ENCODE assay signal across 11 cellular contexts in genomic region chr3:193190387-193190786, GRCh38. TPM values are rescaled to one million over a fixed set of nuclear protein-coding genes. Genes with fewer than 3 reads are reported as not detected.
DNase-seq lines count a peak whose midpoint lies in the region; ATAC-seq, FAIRE-seq and TF ChIP-seq lines count a peak whose summit lies in the region.
"Had no signal": no experiment of that assay in that cellular context is flagged by ENCODE, and none has a peak within 500 bp of the region (broad histone marks: within the 10 kb centered on the region; RNA-seq: fewer than 3 reads in every experiment).

No MANE protein-coding gene starts in this region.

- no peak for TF ChIP-seq EP300 in H1 (IDR thresholded peaks at IDR 0.05; ENCODE audit: borderline replicate concordance in 1 of 2, low read depth in 2 of 2, low read length in 2 of 2)

- no peak overlapping the region for H3K4me2 ChIP-seq in H1 (ENCODE audit: insufficient read depth in 1 of 2, low read depth in 2 of 2, low read length in 2 of 2)
- H3K4me2 ChIP-seq: BLaER1 had no signal

- peak; percentile 6 for DNase-seq in activated CD4-positive, alpha-beta T cell treated with anti-CD3 and anti-CD28 coated beads for 48 hours
- no peak for DNase-seq in activated CD4-positive, alpha-beta T cell treated with anti-CD3 and anti-CD28 coated beads, Interleukin-2, amount 10 ng/mL, durations not matched to agents 7 days and 5 days
- DNase-seq in NCI-H524 (lab: John Stamatoyannopoulos, UW) (peak; percentile 94 to 99), H1 (ENCODE audit: low read depth in 1 of 2, low spot score in 2 of 2) (peak; percentile 54 to 60), pons (ENCODE audit: low spot score) (peak; percentile 52)
- no peak for DNase-seq in activated CD8-positive, alpha-beta memory T cell treated with anti-CD3 and anti-CD28 coated beads, Interleukin-2, amount 50 U/mL, for 4 hours

- H3K79me1 ChIP-seq in H1 (ENCODE audit: low read depth, low read length) = no peaks in the 10 kb centered on the region

- no peak overlapping the region for H2BK12ac ChIP-seq in H1 (ENCODE audit: low read depth, low read length)

- no peak overlapping the region for H2BK120ac ChIP-seq in H1 (replicated peaks; ENCODE audit: low read depth, low read length)

- H3K9me3 ChIP-seq in H1 (ENCODE audit: insufficient read depth in 2 of 2, low read depth in 1 of 2, low read length in 1 of 2) = no peaks in the 10 kb centered on the region
- H3K9me3 ChIP-seq: BLaER1, neutrophil had no signal

- H3K23me2 ChIP-seq in H1 (ENCODE audit: low read depth, low read length) = no peaks in the 10 kb centered on the region

- no peak overlapping the region for H3K18ac ChIP-seq in H1 (ENCODE audit: extremely low read depth, low read length)

- H3K79me2 ChIP-seq in H1 (ENCODE audit: control insufficient read depth in 1 of 2, insufficient read depth in 2 of 2, low read length in 2 of 2) = no peaks in the 10 kb centered on the region

- no peak overlapping the region for H4K91ac ChIP-seq in H1 (replicated peaks; ENCODE audit: insufficient read length, low read length)

- no peak overlapping the region for H3K4me3 ChIP-seq in H1 (ENCODE audit: extremely low read depth in 1 of 4, insufficient read depth in 2 of 4, low read depth in 3 of 4, low read length in 4 of 4)
- H3K4me3 ChIP-seq: BLaER1 had no signal

- peak; percentile 8 to 89 (median 85) for TF ChIP-seq CTCF in H1 (IDR thresholded peaks at IDR 0.05; ENCODE audit: control extremely low read depth in 1 of 3, insufficient read depth in 1 of 3, low read depth in 1 of 3, low read length in 3 of 3)

- H3K9me3 Mint-ChIP-seq in activated CD4-positive, alpha-beta T cell treated with anti-CD3 and anti-CD28 coated beads, Interleukin-2, amount 10 ng/mL, durations not matched to agents 7 days and 5 days = no peaks in the 10 kb centered on the region

- H2AK5ac ChIP-seq in H1 (ENCODE audit: low read depth, low read length) = no peak overlapping the region

- peak; percentile 60 for ATAC-seq in HG03039 (IDR thresholded peaks at IDR 0.05; ENCODE audit: unreplicated experiment)
- no peak for ATAC-seq in GM21528 (IDR thresholded peaks at IDR 0.05; ENCODE audit: low FRiP score, unreplicated experiment)

- H3K27me3 ChIP-seq in H1 (replicated peaks in 1 of 4; ENCODE audit: control insufficient read depth in 3 of 4, extremely low read depth in 1 of 4, insufficient read depth in 3 of 4, low read length in 3 of 4) = no peaks in the 10 kb centered on the region
- H3K27me3 ChIP-seq: BLaER1, neutrophil had no signal

- H2AFZ ChIP-seq in H1 (ENCODE audit: low read length) = peak overlapping the region; percentile 77; the same call in 1 of the 2 replicates

- no peak overlapping the region for H3K14ac ChIP-seq in H1 (ENCODE audit: insufficient read length)

- CTCF ChIA-PET in activated CD4-positive, alpha-beta T cell treated with anti-CD3 and anti-CD28 coated beads, Interleukin-2, amount 10 ng/mL, durations not matched to agents 7 days and 5 days (lab: Charles Lee) = no interaction called here
- CTCF ChIA-PET in H1 (lab: Charles Lee; ENCODE audit: partially characterized antibody) = interaction anchor here (0.7 to 1.5 kb wide), 24 partner anchors 10 to 723 kb away, joined by 3 to 15 read pairs (median 4); no protein-coding TSS in a partner anchor

- no peak overlapping the region for H3K56ac ChIP-seq in H1 (replicated peaks; ENCODE audit: insufficient read length, low read depth, low read length)

- H2BK15ac ChIP-seq in H1 (ENCODE audit: low read length) = no peak overlapping the region

- H3K27ac Mint-ChIP-seq in activated CD4-positive, alpha-beta T cell treated with anti-CD3 and anti-CD28 coated beads, Interleukin-2, amount 10 ng/mL, durations not matched to agents 7 days and 5 days = no peak overlapping the region

- POLR2A ChIA-PET in activated CD4-positive, alpha-beta T cell treated with anti-CD3 and anti-CD28 coated beads, Interleukin-2, amount 10 ng/mL, durations not matched to agents 7 days and 5 days (lab: Charles Lee) = no interaction called here
- POLR2A ChIA-PET in H1 (lab: Charles Lee; ENCODE audit: partially characterized antibody) = no interaction called here

- H3K36me3 Mint-ChIP-seq in activated CD4-positive, alpha-beta T cell treated with anti-CD3 and anti-CD28 coated beads, Interleukin-2, amount 10 ng/mL, durations not matched to agents 7 days and 5 days (ENCODE audit: low read depth) = no peaks in the 10 kb centered on the region

- H3K27me3 Mint-ChIP-seq in activated CD4-positive, alpha-beta T cell treated with anti-CD3 and anti-CD28 coated beads, Interleukin-2, amount 10 ng/mL, durations not matched to agents 7 days and 5 days = peaks cover 2% of the 10 kb centered on the region

- no peak overlapping the region for H3K27ac ChIP-seq in H1 (ENCODE audit: low read depth, low read length)
- H3K27ac ChIP-seq: BLaER1, neutrophil had no signal

- H3K4me3 Mint-ChIP-seq in activated CD4-positive, alpha-beta T cell treated with anti-CD3 and anti-CD28 coated beads, Interleukin-2, amount 10 ng/mL, durations not matched to agents 7 days and 5 days = no peak overlapping the region

- TF ChIP-seq RAD21 in H1 (IDR thresholded peaks at IDR 0.05 in 1 of 2, conservative IDR thresholded peaks at IDR 0.05 in 1 of 2; ENCODE audit: low read depth in 2 of 2, low read length in 2 of 2) = peak; percentile 87 to 95

- H3K4me1 Mint-ChIP-seq in activated CD4-positive, alpha-beta T cell treated with anti-CD3 and anti-CD28 coated beads, Interleukin-2, amount 10 ng/mL, durations not matched to agents 7 days and 5 days = no peaks in the 10 kb centered on the region

- no peaks in the 10 kb centered on the region for H3K36me3 ChIP-seq in H1 (ENCODE audit: control insufficient read depth in 2 of 4, insufficient read depth in 4 of 4, low read length in 3 of 4)
- H3K36me3 ChIP-seq: BLaER1, neutrophil had no signal

- H2BK20ac ChIP-seq in H1 (ENCODE audit: low read length) = no peak overlapping the region

- no peak overlapping the region for H4K5ac ChIP-seq in H1 (ENCODE audit: insufficient read length, low read depth, low read length)

- H4K20me1 ChIP-seq in H1 (replicated peaks in 1 of 2; ENCODE audit: control insufficient read depth in 1 of 2, insufficient read depth in 2 of 2, low read length in 2 of 2) = no peaks in the 10 kb centered on the region
- H4K20me1 ChIP-seq: BLaER1 had no signal

- H3K4me1 ChIP-seq in H1 (replicated peaks in 1 of 4; ENCODE audit: control insufficient read depth in 3 of 4, insufficient read depth in 4 of 4, low read length in 3 of 4) = peaks cover 0 to 3% (median 0%) of the 10 kb centered on the region in 4 experiments; a peak in 1 of 7 replicates
- H3K4me1 ChIP-seq: BLaER1 had no signal

- H3K23ac ChIP-seq in H1 (ENCODE audit: insufficient read length) = no peak overlapping the region

- no peak overlapping the region for H2BK5ac ChIP-seq in H1 (ENCODE audit: low read depth, low read length)

- no peak overlapping the region for H3K9ac ChIP-seq in H1 (replicated peaks in 1 of 4; ENCODE audit: extremely low read depth in 1 of 4, low read depth in 3 of 4, low read length in 3 of 4)
- H3K9ac ChIP-seq: BLaER1 had no signal

- TF ChIP-seq POLR2A in H1 (IDR thresholded peaks at IDR 0.05; ENCODE audit: control extremely low read depth in 1 of 2, low read depth in 2 of 2, low read length in 2 of 2) = no peak

- H4K8ac ChIP-seq in H1 (ENCODE audit: extremely low read depth, insufficient read depth, low read length) = no peak overlapping the region

- no peak overlapping the region for H3K4ac ChIP-seq in H1 (replicated peaks; ENCODE audit: insufficient read length, low read depth, low read length)

- FAIRE-seq in H1 (lab: Jason Lieb, UNC) = peak; percentile 84

RNA-seq across cellular contexts. Expression of gene PLAAT1, which starts 50.6 kb away (rescaled TPM):
- not detected for total RNA-seq in activated CD4-positive, alpha-beta T cell treated with anti-CD3 and anti-CD28 coated beads, Interleukin-2, amount 10 ng/mL, durations not matched to agents 7 days and 5 days
- total RNA-seq in H1 (2021; fragmentation: NEBNext Ultra II Directional; extraction: Animal tissue kit (Norgen Biotek cat#: 25700)) = 3.4 and 6.0 TPM in 2 replicates
- 3.7 and 4.5 TPM in 2 replicates for polyA plus RNA-seq in H1 (2011; rRNA removed)
- polyA plus RNA-seq in H1 (2011; cell fraction: cytosol; rRNA removed) = 4.3 TPM
- 2.8 TPM for polyA plus RNA-seq in H1 (2011; cell fraction: nucleus; rRNA removed)
- 5.3 to 8.5 TPM (median 6.2 TPM) in 4 replicates for polyA plus RNA-seq in H1 (2012, experiment 1 of 2)
- 4.1 TPM for polyA plus RNA-seq in H1 (2012, experiment 2 of 2)
- 6.0 TPM for polyA plus RNA-seq in H1 (2013, experiment 1 of 2)
- polyA plus RNA-seq in H1 (2013, experiment 2 of 2) = 6.2 TPM
- 1.1 and 2.2 TPM in 2 replicates for polyA minus RNA-seq in H1 (2011; rRNA and poly(A)+ RNA removed)
- polyA minus RNA-seq in H1 (2011; cell fraction: cytosol; rRNA and poly(A)+ RNA removed) = 1.8 TPM
- polyA minus RNA-seq in H1 (2011; cell fraction: nucleus; rRNA and poly(A)+ RNA removed) = 4.3 TPM
- total RNA-seq: activated CD8-positive, alpha-beta memory T cell treated with anti-CD3 and anti-CD28 coated beads for 36 hours had no signal

Comparison
In these comparisons a context has a peak if more than half of its experiments do, and no peak if none do; other contexts are left out.
1. DNase-seq: peak in activated CD4-positive, alpha-beta T cell treated with anti-CD3 and anti-CD28 coated beads for 48 hours (single experiment), NCI-H524 (2 of 2), H1 (2 of 2) and pons (single experiment); none in activated CD4-positive, alpha-beta T cell treated with anti-CD3 and anti-CD28 coated beads, Interleukin-2, amount 10 ng/mL, durations not matched to agents 7 days and 5 days (single experiment) and activated CD8-positive, alpha-beta memory T cell treated with anti-CD3 and anti-CD28 coated beads, Interleukin-2, amount 50 U/mL, for 4 hours (single experiment).